Comparison of ENCODE assay signal across 8 cellular contexts in the genomic region with DNA sequence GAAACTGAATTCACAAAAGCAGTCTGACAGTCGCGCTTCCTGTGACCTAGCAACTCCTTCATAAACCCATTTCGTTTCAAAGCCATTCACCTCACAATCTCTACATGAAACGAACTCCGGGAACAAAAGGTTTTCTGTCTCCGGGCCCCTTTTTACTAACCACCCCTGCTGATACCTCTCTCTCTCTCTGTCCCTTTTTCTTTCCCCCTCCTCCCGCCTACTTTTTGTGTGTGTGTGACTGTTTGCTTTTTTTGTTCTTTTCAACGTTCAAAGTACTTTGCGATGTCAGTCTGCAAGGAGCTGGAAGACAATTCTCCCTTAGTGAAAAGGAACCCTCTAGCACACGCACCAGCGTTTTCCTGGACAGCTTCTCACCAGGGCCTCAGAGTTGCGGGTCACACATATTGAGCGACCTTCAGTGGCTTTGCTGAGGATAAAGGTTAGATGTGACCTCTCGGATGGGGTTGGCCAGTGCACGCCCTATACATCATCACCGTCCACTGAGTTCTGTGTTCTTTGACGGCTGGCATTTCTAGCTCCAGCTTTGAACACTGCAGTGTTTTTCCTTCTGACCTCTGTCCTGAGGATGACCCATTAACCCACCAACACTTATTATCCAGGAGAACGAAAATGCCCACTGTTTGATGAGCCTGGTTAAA. TPM values are rescaled to one million over a fixed set of nuclear protein-coding genes. Genes with fewer than 3 reads are reported as not detected.
DNase-seq lines count a peak whose midpoint lies in the region; ATAC-seq and TF ChIP-seq lines count a peak whose summit lies in the region.

No MANE protein-coding gene starts in this region.

- H3K27ac ChIP-seq in foreskin keratinocyte = peak overlapping the region; percentile 76
- peak overlapping the region; percentile 52 for H3K27ac ChIP-seq in trophoblast cell (ENCODE audit: low read depth, low read length)

- H3K9me3 ChIP-seq in T-helper 17 cell (ENCODE audit: control insufficient read depth, low read length, poor library complexity, severe bottlenecking) (no peaks in the 10 kb centered on the region), trophoblast cell (ENCODE audit: insufficient read depth, low read depth, low read length) (no peaks in the 10 kb centered on the region)

- no peak overlapping the region for H3K9ac ChIP-seq in trophoblast cell (ENCODE audit: low read length)

- no peak overlapping the region for H4K12ac ChIP-seq in trophoblast cell (ENCODE audit: low read depth, low read length)

- peak overlapping the region; percentile 47 for H2BK120ac ChIP-seq in trophoblast cell (ENCODE audit: insufficient read depth, low read length, poor library complexity)

- no peak overlapping the region for H2AK5ac ChIP-seq in trophoblast cell (ENCODE audit: low read length)

- H2BK5ac ChIP-seq in trophoblast cell (ENCODE audit: low read depth, low read length, poor library complexity) = peak overlapping the region; percentile 67

- H3K79me1 ChIP-seq in trophoblast cell (ENCODE audit: low read length) = peaks cover 22% of the 10 kb centered on the region

- peak overlapping the region; percentile 45 for H4K91ac ChIP-seq in trophoblast cell (ENCODE audit: low read depth, low read length)

- H3K4me2 ChIP-seq in trophoblast cell (ENCODE audit: low read length) = peak overlapping the region; percentile 54

- H3K4me1 Mint-ChIP-seq in T-helper 17 cell = peaks cover 43% of the 10 kb centered on the region

- no peak overlapping the region for H3K4me3 ChIP-seq in trophoblast cell (ENCODE audit: low read depth, low read length)

- no peak for TF ChIP-seq CTCF in foreskin keratinocyte (conservative IDR thresholded peaks at IDR 0.05)

- H3K14ac ChIP-seq in trophoblast cell (ENCODE audit: low read length) = peak overlapping the region; percentile 88

- H3K36me3 ChIP-seq in trophoblast cell (ENCODE audit: control insufficient read depth in 1 of 2, insufficient read depth in 2 of 2, low read length in 2 of 2) = no peaks in the 10 kb centered on the region

- peak; percentile 53 for DNase-seq in NCI-H82 (lab: John Stamatoyannopoulos, UW)
- no peak for DNase-seq in NCI-H82 treated with DMSO at 0.1 percent for 48 hours (lab: John Stamatoyannopoulos, UW; ENCODE audit: unreplicated experiment)
- no peak for DNase-seq in T-helper 17 cell
- no peak for DNase-seq in foreskin keratinocyte
- DNase-seq in trophoblast cell = peak in 1 of 2 donors; percentile 24

- H3K18ac ChIP-seq in trophoblast cell (ENCODE audit: low read length) = peak overlapping the region; percentile 81

- no CpG with 5 or more reads among the region's 18 CpGs for WGBS in trophoblast cell (ENCODE audit: extremely low coverage, insufficient coverage, insufficient read length)

- no peak overlapping the region for H2AFZ ChIP-seq in trophoblast cell (ENCODE audit: insufficient read depth, low read length, poor library complexity)

- peak overlapping the region; percentile 53 for H3K4ac ChIP-seq in trophoblast cell (ENCODE audit: low read depth, low read length)

- peak; percentile 19 for ATAC-seq in HG03439 (IDR thresholded peaks at IDR 0.05; ENCODE audit: unreplicated experiment)
- peak; percentile 34 for ATAC-seq in T-helper 17 cell
- ATAC-seq in foreskin keratinocyte = peak; percentile 2
- no peak for ATAC-seq in HG03469 (IDR thresholded peaks at IDR 0.05; ENCODE audit: unreplicated experiment)
- ATAC-seq in GM18520 (IDR thresholded peaks at IDR 0.05; ENCODE audit: unreplicated experiment) = no peak

- H3K79me2 ChIP-seq in trophoblast cell (ENCODE audit: control insufficient read depth, insufficient read depth, low read length, poor library complexity) = peaks cover 8% of the 10 kb centered on the region

- H2BK12ac ChIP-seq in trophoblast cell (ENCODE audit: low read length) = peak overlapping the region; percentile 81

- H3K27me3 Mint-ChIP-seq in T-helper 17 cell = no peaks in the 10 kb centered on the region

- no peaks in the 10 kb centered on the region for H3K27me3 ChIP-seq in foreskin keratinocyte
- H3K27me3 ChIP-seq in trophoblast cell (ENCODE audit: insufficient read depth, low read length) = no peaks in the 10 kb centered on the region

- H4K8ac ChIP-seq in trophoblast cell (ENCODE audit: low read depth, low read length) = peak overlapping the region; percentile 61

- no peaks in the 10 kb centered on the region for H3K36me3 Mint-ChIP-seq in T-helper 17 cell (ENCODE audit: low read depth)

- H3K23ac ChIP-seq in trophoblast cell (ENCODE audit: low read length) = no peak overlapping the region

- H3K4me1 ChIP-seq in foreskin keratinocyte = peaks cover 28% of the 10 kb centered on the region
- H3K4me1 ChIP-seq in trophoblast cell (ENCODE audit: control insufficient read depth in 1 of 2, insufficient read depth in 2 of 2, low read length in 2 of 2) = peaks cover 20 to 22% of the 10 kb centered on the region in 2 experiments

- H3K4me3 Mint-ChIP-seq in T-helper 17 cell = peak overlapping the region; percentile 95

- H3K27ac Mint-ChIP-seq in T-helper 17 cell = peak overlapping the region; percentile 99

RNA-seq across cellular contexts. Expression of a gene that starts 0.6 kb away (rescaled TPM):
- 10 to 100 TPM; 63.5 to 64.9 TPM for total RNA-seq in T-helper 17 cell
- 3.1 and 3.6 TPM in 2 replicates for total RNA-seq in foreskin keratinocyte
- polyA plus RNA-seq in foreskin keratinocyte = 1.1 and 1.2 TPM in 2 replicates
- 46.4 and 47.9 TPM in 2 replicates for polyA plus RNA-seq in trophoblast cell (2013)

Comparison
In these comparisons a context has a peak if more than half of its experiments do, and no peak if none do; other contexts are left out.
1. ATAC-seq: peak in HG03439 (single experiment), T-helper 17 cell (single experiment) and foreskin keratinocyte (single experiment); none in HG03469 (single experiment) and GM18520 (single experiment).
2. RNA of a gene that starts 0.6 kb away (total RNA-seq): 63.5 to 64.9 TPM in T-helper 17 cell; 3.1 to 3.6 TPM in foreskin keratinocyte; every median in the first group is over 10 times any median in the second.